ENCODE assay signal across 27 cellular contexts in genomic region chr4:5300275-5300674, GRCh38.
"Had no signal": no experiment of that assay in that cellular context is flagged by ENCODE, and none has a peak within 500 bp of the region (broad histone marks: within the 10 kb centered on the region; RNA-seq: fewer than 3 reads in every experiment).

No MANE protein-coding gene starts in this region.

- FAIRE-seq: colon, TTC549 had no signal

- DNase-seq: activated CD4-positive, alpha-beta memory T cell treated with anti-CD3 and anti-CD28 coated beads for 36 hours; activated CD4-positive, alpha-beta T cell treated with anti-CD3 and anti-CD28 coated beads for 1 hour; activated CD4-positive, alpha-beta T cell treated with anti-CD3 and anti-CD28 coated beads for 36 hours; activated CD4-positive, alpha-beta T cell treated with anti-CD3 and anti-CD28 coated beads, Interleukin-2, amount 10 ng/mL, durations not matched to agents 24 days and 14 days; activated CD4-positive, alpha-beta T cell treated with anti-CD3 and anti-CD28 coated beads, Interleukin-2, amount 50 U/mL, for 1 hour; activated CD4-positive, alpha-beta T cell treated with anti-CD3 and anti-CD28 coated beads, Interleukin-2, amount 50 U/mL, for 4 hours; activated CD4-positive, CD25-positive, alpha-beta regulatory T cell; activated CD8-positive, alpha-beta memory T cell treated with anti-CD3 and anti-CD28 coated beads, Interleukin-2, amount 50 U/mL, for 4 hours; activated CD8-positive, alpha-beta T cell treated with anti-CD3 and anti-CD28 coated beads for 36 hours; activated effector memory CD4-positive, alpha-beta T cell treated with Interleukin-2 at 50 U/mL for 16 hours; activated gamma-delta T cell; activated naive CD4-positive, alpha-beta T cell treated with anti-CD3 and anti-CD28 coated beads, Interleukin-2, amount 10 ng/mL, durations not matched to agents 7 days and 5 days; activated naive CD4-positive, alpha-beta T cell treated with Interleukin-2 at 50 U/mL for 16 hours; activated naive CD8-positive, alpha-beta T cell treated with anti-CD3 and anti-CD28 coated beads, Interleukin-2, amount 10 ng/mL, durations not matched to agents 7 days and 5 days; activated naive CD8-positive, alpha-beta T cell treated with anti-CD3 and anti-CD28 coated beads, Interleukin-2, amount 50 U/mL, for 24 hours; activated T-cell treated with anti-CD3 and anti-CD28 coated beads, Interleukin-2, amount 50 U/mL, for 24 hours; activated T-cell treated with anti-CD3 and anti-CD28 coated beads, Interleukin-2, amount 50 U/mL, for 48 hours; aorta; body of pancreas; brain microvascular endothelial cell; central memory CD4-positive, alpha-beta T cell; T-helper 1 cell; T-helper 2 cell; T-helper 9 cell; WERI-Rb-1 had no signal
